In genomic region chr12:73629893-73630872, GRCh38 we compare ENCODE assay signal across 35 cellular contexts.
DNase-seq lines count a peak whose midpoint lies in the region; ATAC-seq and TF ChIP-seq lines count a peak whose summit lies in the region.
"Had no signal": no experiment of that assay in that cellular context is flagged by ENCODE, and none has a peak within 500 bp of the region (broad histone marks: within the 10 kb centered on the region; RNA-seq: fewer than 3 reads in every experiment).

No MANE protein-coding gene starts in this region.

- TF ChIP-seq CTCF in neural progenitor cell (IDR thresholded peaks at IDR 0.05) = peak; percentile 18
- no peak for TF ChIP-seq CTCF in GM10266 (IDR thresholded peaks at IDR 0.05; ENCODE audit: control insufficient read depth, insufficient read depth, low read depth, missing control alignments)

- H2AFZ ChIP-seq in neural progenitor cell (replicated peaks) = peak overlapping the region; percentile 61
- H2AFZ ChIP-seq: GM23248, hepatocyte had no signal

- H3K4me1 ChIP-seq in neural progenitor cell = no peaks in the 10 kb centered on the region
- H3K4me1 ChIP-seq: A549, adrenal gland, body of pancreas, gastrocnemius medialis, pancreas, right atrium auricular region had no signal

- H3K36me3 Mint-ChIP-seq in neural progenitor cell = no peaks in the 10 kb centered on the region
- H3K36me3 Mint-ChIP-seq: CD4-positive, CD25-positive, alpha-beta regulatory T cell; naive thymus-derived CD8-positive, alpha-beta T cell had no signal

- intact Hi-C loops in posterior vena cava (cut with DNase I) = no loop called here

- peak; percentile 15 for DNase-seq in H7
- peak; percentile 45 for DNase-seq in SK-MEL-5 (ENCODE audit: low read depth, low spot score)
- DNase-seq in iPS DF 19.7 (ENCODE audit: low read depth, low spot score) = peak; percentile 40
- DNase-seq in neural progenitor cell (ENCODE audit: low spot score) = no peak
- DNase-seq in GM10266 (ENCODE audit: extremely low spot score) = no peak
- DNase-seq in posterior vena cava (ENCODE audit: low spot score) = no peak
- DNase-seq: activated CD8-positive, alpha-beta memory T cell treated with anti-CD3 and anti-CD28 coated beads, Interleukin-2, amount 50 U/mL, for 48 hours; activated CD8-positive, alpha-beta T cell treated with anti-CD3 and anti-CD28 coated beads for 36 hours; activated naive CD4-positive, alpha-beta T cell treated with anti-CD3 and anti-CD28 coated beads for 36 hours; adrenal gland; AML-193; body of pancreas; Calu3; CD4-positive, CD25-positive, alpha-beta regulatory T cell; DMS79 treated with DMSO at 0.1 percent for 48 hours; dorsolateral prefrontal cortex; gastrocnemius medialis; GM23248; IMR-90; kidney glomerular epithelial cell; naive thymus-derived CD8-positive, alpha-beta T cell; NCI-H1436; NCI-H2081 treated with DMSO at 0.1 percent for 48 hours; NCI-H226; pancreas; SHP77 treated with DMSO at 0.1 percent for 48 hours; stimulated activated CD4-positive, alpha-beta T cell treated with anti-CD3 and anti-CD28 coated beads, Interleukin-1b, Interleukin-23, amount 100 ng/mL, for 48 hours; stimulated activated naive CD8-positive, alpha-beta T cell treated with anti-CD3 and anti-CD28 coated beads, Interleukin-15, Interleukin-2, amounts not matched to agents 100 U/mL and 50 U/mL, for 24 hours had no signal

- no peak overlapping the region for H3K27ac Mint-ChIP-seq in neural progenitor cell
- H3K27ac Mint-ChIP-seq: activated CD8-positive, alpha-beta T cell treated with anti-CD3 and anti-CD28 coated beads for 36 hours; activated naive CD4-positive, alpha-beta T cell treated with anti-CD3 and anti-CD28 coated beads for 36 hours; CD4-positive, CD25-positive, alpha-beta regulatory T cell; naive thymus-derived CD8-positive, alpha-beta T cell had no signal

- no peaks in the 10 kb centered on the region for H4K20me1 ChIP-seq in neural progenitor cell (ENCODE audit: low read depth)

- no peak for ATAC-seq in HG02885 (IDR thresholded peaks at IDR 0.05; ENCODE audit: poor library complexity, unreplicated experiment)
- ATAC-seq in HG02840 (IDR thresholded peaks at IDR 0.05; ENCODE audit: low FRiP score, unreplicated experiment) = no peak
- ATAC-seq: A549; activated CD8-positive, alpha-beta T cell treated with anti-CD3 and anti-CD28 coated beads for 36 hours; body of pancreas; gastrocnemius medialis; naive thymus-derived CD8-positive, alpha-beta T cell; Panc1; pancreas; stimulated activated naive CD8-positive, alpha-beta T cell treated with anti-CD3 and anti-CD28 coated beads, Interleukin-15, Interleukin-2, amounts not matched to agents 100 U/mL and 50 U/mL, for 24 hours had no signal

- H3K27ac ChIP-seq in neural progenitor cell = no peak overlapping the region
- H3K27ac ChIP-seq: A549, adrenal gland, body of pancreas, dorsolateral prefrontal cortex, gastrocnemius medialis, GM23248, hepatocyte, pancreas, right atrium auricular region had no signal

- in situ Hi-C loops in SK-MEL-5 (cut with HindIII; ENCODE audit: low pct_unique_long_range_greater_than_20kb, low sequenced_read_pairs) = no loop called here

- no peaks in the 10 kb centered on the region for H3K4me1 Mint-ChIP-seq in neural progenitor cell
- H3K4me1 Mint-ChIP-seq: CD4-positive, CD25-positive, alpha-beta regulatory T cell; naive thymus-derived CD8-positive, alpha-beta T cell had no signal

- H3K36me3 ChIP-seq in H7 (replicated peaks; ENCODE audit: control insufficient read depth, insufficient read depth, low read length) (no peaks in the 10 kb centered on the region), neural progenitor cell (no peaks in the 10 kb centered on the region)
- H3K36me3 ChIP-seq: adrenal gland, gastrocnemius medialis, pancreas, right atrium auricular region had no signal

- no peaks in the 10 kb centered on the region for H3K9me3 Mint-ChIP-seq in neural progenitor cell

- H3K9me3 ChIP-seq in neural progenitor cell (ENCODE audit: low read depth) = no peaks in the 10 kb centered on the region
- H3K9me3 ChIP-seq: A549, adrenal gland, body of pancreas, gastrocnemius medialis, pancreas, right atrium auricular region had no signal

- no peak overlapping the region for H3K9ac ChIP-seq in neural progenitor cell
- H3K9ac ChIP-seq: GM23248 had no signal

- H3K4me3 Mint-ChIP-seq in neural progenitor cell = no peak overlapping the region
- H3K4me3 Mint-ChIP-seq: activated CD8-positive, alpha-beta T cell treated with anti-CD3 and anti-CD28 coated beads for 36 hours; activated naive CD4-positive, alpha-beta T cell treated with anti-CD3 and anti-CD28 coated beads for 36 hours; CD4-positive, CD25-positive, alpha-beta regulatory T cell; naive thymus-derived CD8-positive, alpha-beta T cell had no signal

- H3K27me3 ChIP-seq in H7 (ENCODE audit: control insufficient read depth, insufficient read depth, low read length) (no peaks in the 10 kb centered on the region), neural progenitor cell (no peaks in the 10 kb centered on the region)
- H3K27me3 ChIP-seq: adrenal gland, body of pancreas, dorsolateral prefrontal cortex, gastrocnemius medialis, hepatocyte, pancreas, right atrium auricular region had no signal

- no peak overlapping the region for H3K4me2 ChIP-seq in neural progenitor cell
- H3K4me2 ChIP-seq: A549, hepatocyte had no signal

- H3F3A ChIP-seq in neural progenitor cell (ENCODE audit: low read depth) = no peaks in the 10 kb centered on the region

- no peaks in the 10 kb centered on the region for H3K27me3 Mint-ChIP-seq in neural progenitor cell (ENCODE audit: insufficient read depth, low read depth)
- H3K27me3 Mint-ChIP-seq: activated CD8-positive, alpha-beta T cell treated with anti-CD3 and anti-CD28 coated beads for 36 hours; CD4-positive, CD25-positive, alpha-beta regulatory T cell; naive thymus-derived CD8-positive, alpha-beta T cell had no signal

- H3K79me2 ChIP-seq in neural progenitor cell (ENCODE audit: low read depth) = no peaks in the 10 kb centered on the region
- H3K79me2 ChIP-seq: hepatocyte had no signal

- H3K4me3 ChIP-seq in H7 (ENCODE audit: insufficient read depth, low read depth, low read length) (no peak overlapping the region), neural progenitor cell (no peak overlapping the region)
- H3K4me3 ChIP-seq: A549, adrenal gland, body of pancreas, dorsolateral prefrontal cortex, gastrocnemius medialis, GM23248, hepatocyte, lung, pancreas, right atrium auricular region had no signal

Comparison
In these comparisons a context has a peak if more than half of its experiments do, and no peak if none do; other contexts are left out.
1. DNase-seq: peak in H7 (single experiment), SK-MEL-5 (single experiment) and iPS DF 19.7 (single experiment); none in neural progenitor cell (single experiment), GM10266 (single experiment) and posterior vena cava (single experiment).